ENCODE assay signal across 26 cellular contexts in genomic region chr2:55856936-55857335, GRCh38.
A peak's percentile ranks its signal among the peaks of the same experiment; 100 is the strongest.
DNase-seq lines count a peak whose midpoint lies in the region; FAIRE-seq and TF ChIP-seq lines count a peak whose summit lies in the region.
"Had no signal": no experiment of that assay in that cellular context is flagged by ENCODE, and none has a peak within 500 bp of the region (broad histone marks: within the 10 kb centered on the region; RNA-seq: fewer than 3 reads in every experiment).

No MANE protein-coding gene starts in this region.

- H2AFZ ChIP-seq in keratinocyte (ENCODE audit: control insufficient read depth, low read length): peak overlapping the region; percentile 47

- H3K9ac ChIP-seq in keratinocyte (ENCODE audit: control insufficient read depth, extremely low read depth, insufficient read depth, low read length): peak overlapping the region; percentile 34
- H3K9ac ChIP-seq: BLaER1 treated with 17β-estradiol and CSF1 and Interleukin-3, amounts not matched to agents 10 nM and 100 nM; SK-N-SH had no signal

- no TSS peak for BruUV-seq in MCF 10A (replicated peaks; lab: Mats Ljungman, UMichigan)

- peaks cover 14% of the 10 kb centered on the region for H3K36me3 Mint-ChIP-seq in MCF 10A (ENCODE audit: insufficient read depth, unreplicated experiment)
- H3K36me3 Mint-ChIP-seq: stimulated activated naive B cell treated with anti-CD40 and anti-IgM and Interleukin-4, amounts not matched to agents 10 μg/mL and 1 μg/mL and 100 μg/mL, for 72 hours had no signal

- peak; percentile 97 for FAIRE-seq in keratinocyte (lab: Jason Lieb, UNC)
- FAIRE-seq: GM12891, HepG2 had no signal

- no peaks in the 10 kb centered on the region for H3K27me3 Mint-ChIP-seq in MCF 10A (ENCODE audit: insufficient read depth, unreplicated experiment)
- H3K27me3 Mint-ChIP-seq: stimulated activated naive B cell treated with anti-CD40 and anti-IgM and Interleukin-4, amounts not matched to agents 10 μg/mL and 1 μg/mL and 100 μg/mL, for 72 hours had no signal

- H3K27ac Mint-ChIP-seq in MCF 10A (ENCODE audit: low read depth, unreplicated experiment): peak overlapping the region; percentile 59
- H3K27ac Mint-ChIP-seq: activated CD4-positive, alpha-beta T cell treated with anti-CD3 and anti-CD28 coated beads for 36 hours; H9; stimulated activated naive B cell treated with anti-CD40 and anti-IgM and Interleukin-4, amounts not matched to agents 10 μg/mL and 1 μg/mL and 100 μg/mL, for 72 hours had no signal

- no peak overlapping the region for H3K4me3 Mint-ChIP-seq in MCF 10A (ENCODE audit: unreplicated experiment)
- H3K4me3 Mint-ChIP-seq: activated CD4-positive, alpha-beta T cell treated with anti-CD3 and anti-CD28 coated beads for 36 hours; H9; stimulated activated naive B cell treated with anti-CD40 and anti-IgM and Interleukin-4, amounts not matched to agents 10 μg/mL and 1 μg/mL and 100 μg/mL, for 72 hours had no signal

- no peaks in the 10 kb centered on the region for H3K9me1 ChIP-seq in keratinocyte (ENCODE audit: control insufficient read depth, extremely low read depth, insufficient read depth, low read length)

- H3K4me2 ChIP-seq in keratinocyte (ENCODE audit: control insufficient read depth, extremely low read depth, insufficient read depth, low read depth, low read length): peak overlapping the region; percentile 71
- H3K4me2 ChIP-seq: SK-N-SH had no signal

- no peaks in the 10 kb centered on the region for H4K20me1 ChIP-seq in keratinocyte (ENCODE audit: control insufficient read depth, extremely low read depth, insufficient read depth, low read length)
- H4K20me1 ChIP-seq: BLaER1 treated with 17β-estradiol and CSF1 and Interleukin-3, amounts not matched to agents 10 nM and 100 nM had no signal

- dilution Hi-C loops in keratinocyte (cut with MboI; ENCODE audit: extremely low pct_ligation_motif_present, low sequenced_read_pairs): no loop called here

- CTCF ChIA-PET in MCF 10A (lab: Yijun Ruan, JAX): interaction anchor here (0.6 to 3.3 kb wide), 3 partner anchors 43 to 99 kb away, joined by 3 to 14 read pairs (median 3); no protein-coding TSS in a partner anchor

- WGBS in spleen, 5 donors: 69 to 81% (median 75%) methylated on average over 3 of the region's 3 CpGs

- no peaks in the 10 kb centered on the region for H3K4me1 ChIP-seq in breast epithelium
- peaks cover 36% of the 10 kb centered on the region for H3K4me1 ChIP-seq in keratinocyte (ENCODE audit: control insufficient read depth, extremely low read depth, insufficient read depth, low read length)
- H3K4me1 ChIP-seq in spleen: no peaks in the 10 kb centered on the region
- H3K4me1 ChIP-seq: Peyer's patch had no signal

- no peak overlapping the region for H3K4me3 ChIP-seq in breast epithelium
- H3K4me3 ChIP-seq in keratinocyte (ENCODE audit: control insufficient read depth in 2 of 3, extremely low read depth in 1 of 3, insufficient read depth in 2 of 3, low read depth in 1 of 3, low read length in 3 of 3): no peak overlapping the region
- no peak overlapping the region for H3K4me3 ChIP-seq in spleen
- H3K4me3 ChIP-seq: BLaER1 treated with 17β-estradiol and CSF1 and Interleukin-3, amounts not matched to agents 10 nM and 100 nM; esophagus muscularis mucosa; lung; Peyer's patch; right lobe of liver; tibial artery had no signal

- intact Hi-C loops in MCF 10A (cut with micrococcal nuclease): no loop called here
- intact Hi-C loops in breast epithelium (cut with DNase I; ENCODE audit: low total_unique reads): no loop called here
- intact Hi-C loops in spleen (cut with DNase I; ENCODE audit: low total_unique reads): no loop called here

- H3K27me3 ChIP-seq in breast epithelium (no peaks in the 10 kb centered on the region), keratinocyte (ENCODE audit: control insufficient read depth, extremely low read depth, insufficient read depth, low read length) (no peaks in the 10 kb centered on the region), spleen (replicated peaks in 1 of 7) (no peaks in the 10 kb centered on the region)
- H3K27me3 ChIP-seq: BLaER1 treated with 17β-estradiol and CSF1 and Interleukin-3, amounts not matched to agents 10 nM and 100 nM; esophagus muscularis mucosa; Peyer's patch; right lobe of liver; tibial artery had no signal

- H3K9me3 Mint-ChIP-seq in MCF 10A (ENCODE audit: unreplicated experiment): peaks cover 7% of the 10 kb centered on the region
- H3K9me3 Mint-ChIP-seq: H9; stimulated activated naive B cell treated with anti-CD40 and anti-IgM and Interleukin-4, amounts not matched to agents 10 μg/mL and 1 μg/mL and 100 μg/mL, for 72 hours had no signal

- H3K9me3 ChIP-seq in breast epithelium (no peaks in the 10 kb centered on the region), keratinocyte (ENCODE audit: control insufficient read depth, low read depth, low read length) (no peaks in the 10 kb centered on the region), spleen (no peaks in the 10 kb centered on the region)
- H3K9me3 ChIP-seq: esophagus muscularis mucosa, Peyer's patch, right lobe of liver, SK-N-SH, tibial artery had no signal

- TF ChIP-seq CTCF in MCF 10A (IDR thresholded peaks at IDR 0.05; ENCODE audit: unreplicated experiment) (no peak), breast epithelium (IDR thresholded peaks at IDR 0.05) (no peak), keratinocyte (optimal IDR thresholded peaks at IDR 0.05 in 1 of 3, IDR thresholded peaks at IDR 0.05 in 1 of 3, conservative IDR thresholded peaks at IDR 0.05 in 1 of 3; ENCODE audit: extremely low read depth in 1 of 3, insufficient read depth in 2 of 3, low read length in 3 of 3) (no peak), spleen (IDR thresholded peaks at IDR 0.05 in 8 of 11, conservative IDR thresholded peaks at IDR 0.05 in 3 of 11) (no peak)

- no peak overlapping the region for H3K27ac ChIP-seq in breast epithelium
- H3K27ac ChIP-seq in keratinocyte (ENCODE audit: control insufficient read depth, insufficient read depth, low read length): peak overlapping the region; percentile 72
- H3K27ac ChIP-seq in spleen: no peak overlapping the region
- H3K27ac ChIP-seq: 22Rv1; BLaER1 treated with 17β-estradiol and CSF1 and Interleukin-3, amounts not matched to agents 10 nM and 100 nM; esophagus muscularis mucosa; Peyer's patch; right lobe of liver had no signal

- TF ChIP-seq POLR2A in breast epithelium (IDR thresholded peaks at IDR 0.05) (no peak), spleen (IDR thresholded peaks at IDR 0.05) (no peak)

- POLR2A ChIA-PET in MCF 10A (lab: Yijun Ruan, JAX): interaction anchor here (0.6 to 1.5 kb wide), 7 partner anchors 9 to 96 kb away, joined by 3 to 8 read pairs (median 6); no protein-coding TSS in a partner anchor

- no peaks in the 10 kb centered on the region for H3K79me2 ChIP-seq in keratinocyte (ENCODE audit: control insufficient read depth, insufficient read depth, low read length)

- DNase-seq in MCF 10A (ENCODE audit: unreplicated experiment) (peak; percentile 44), breast epithelium (ENCODE audit: low spot score in 2 of 2) (no peak), amniotic epithelial cell (ENCODE audit: low read depth) (peak; percentile 60), keratinocyte (ENCODE audit: low read depth, low spot score) (peak; percentile 85), SKM-1 (lab: John Stamatoyannopoulos, UW; ENCODE audit: unreplicated experiment) (no peak), spleen (no peak), COLO829 (ENCODE audit: low spot score) (no peak)
- DNase-seq in activated CD4-positive, CD25-positive, alpha-beta regulatory T cell (lab: John Stamatoyannopoulos, UW): no peak
- DNase-seq: activated CD4-positive, alpha-beta T cell treated with anti-CD3 and anti-CD28 coated beads for 36 hours; activated effector memory CD4-positive, alpha-beta T cell treated with Interleukin-2 at 50 U/mL for 16 hours; central memory CD4-positive, alpha-beta T cell; glutamatergic neuron; H9; NCI-H1694; NCI-H2227 treated with DMSO at 0.1 percent for 48 hours; Peyer's patch; right lobe of liver; SK-N-SH; stimulated activated naive B cell treated with anti-CD40 and anti-IgM and Interleukin-4, amounts not matched to agents 10 μg/mL and 1 μg/mL and 100 μg/mL, for 72 hours; tibial artery had no signal

- H3K4me1 Mint-ChIP-seq in MCF 10A (ENCODE audit: insufficient read depth, unreplicated experiment): peaks cover 38% of the 10 kb centered on the region
- H3K4me1 Mint-ChIP-seq: activated CD4-positive, alpha-beta T cell treated with anti-CD3 and anti-CD28 coated beads for 36 hours; stimulated activated naive B cell treated with anti-CD40 and anti-IgM and Interleukin-4, amounts not matched to agents 10 μg/mL and 1 μg/mL and 100 μg/mL, for 72 hours had no signal

- H3K36me3 ChIP-seq in breast epithelium (no peaks in the 10 kb centered on the region), keratinocyte (ENCODE audit: control insufficient read depth in 2 of 2, extremely low read depth in 1 of 2, insufficient read depth in 2 of 2, low read length in 2 of 2) (no peaks in the 10 kb centered on the region), spleen (no peaks in the 10 kb centered on the region)
- H3K36me3 ChIP-seq: esophagus muscularis mucosa, Peyer's patch, right lobe of liver, tibial artery had no signal

Comparison
In these comparisons a context has a peak if more than half of its experiments do, and no peak if none do; other contexts are left out.
1. DNase-seq: peak in MCF 10A (single experiment), amniotic epithelial cell (single experiment) and keratinocyte (single experiment); none in breast epithelium (0 of 2), SKM-1 (single experiment), activated CD4-positive, CD25-positive, alpha-beta regulatory T cell (0 of 4), spleen (single experiment) and COLO829 (single experiment).